In genomic region chr5:42390115-42390514, GRCh38 we compare ENCODE assay signal across 19 cellular contexts. TPM values are rescaled to one million over a fixed set of nuclear protein-coding genes. Genes with fewer than 3 reads are reported as not detected.
DNase-seq lines count a peak whose midpoint lies in the region; ATAC-seq, FAIRE-seq and TF ChIP-seq lines count a peak whose summit lies in the region.
"Had no signal": no experiment of that assay in that cellular context is flagged by ENCODE, and none has a peak within 500 bp of the region (broad histone marks: within the 10 kb centered on the region; RNA-seq: fewer than 3 reads in every experiment).

No MANE protein-coding gene starts in this region.

- no peak for TF ChIP-seq RAD21 in HepG2 (CRISPR knock-in tag; IDR thresholded peaks at IDR 0.05)

- no peaks in the 10 kb centered on the region for H3K4me1 ChIP-seq in HepG2 (ENCODE audit: insufficient read depth, low read length)
- no peaks in the 10 kb centered on the region for H3K4me1 ChIP-seq in right lobe of liver
- peaks cover 3% of the 10 kb centered on the region; the same call in 1 of the 2 replicates for H3K4me1 ChIP-seq in PC-3 (ENCODE audit: insufficient read depth, low read length)
- H3K4me1 ChIP-seq in hepatocyte (ENCODE audit: insufficient read depth), result peaks cover 3% of the 10 kb centered on the region
- H3K4me1 ChIP-seq: A549 had no signal

- intact Hi-C loops in HepG2 (cut with micrococcal nuclease; ENCODE audit: unreplicated experiment), result no loop called here
- intact Hi-C loops in right lobe of liver (cut with DNase I), result no loop called here
- intact Hi-C loops in PC-3 (cut with micrococcal nuclease), result no loop called here

- no peak for ATAC-seq in HepG2
- ATAC-seq in right lobe of liver, result no peak
- ATAC-seq in PC-3, result no peak
- ATAC-seq in GM18520 (IDR thresholded peaks at IDR 0.05; ENCODE audit: unreplicated experiment), result no peak
- ATAC-seq in HG03139 (IDR thresholded peaks at IDR 0.05; ENCODE audit: unreplicated experiment), result no peak
- ATAC-seq: A549, GM23338 had no signal

- H3K9me3 Mint-ChIP-seq in endothelial cell (ENCODE audit: unreplicated experiment), result peaks cover 4% of the 10 kb centered on the region
- H3K9me3 Mint-ChIP-seq: CD4-positive, alpha-beta T cell had no signal

- in situ Hi-C loops in HepG2 (cut with HindIII; ENCODE audit: extremely low pct_ligation_motif_present, low pct_unique_long_range_greater_than_20kb), result no loop called here

- H3K27ac Mint-ChIP-seq in endothelial cell (ENCODE audit: unreplicated experiment), result no peak overlapping the region
- H3K27ac Mint-ChIP-seq: CD4-positive, alpha-beta T cell; GM23338 had no signal

- DNase-seq in HepG2 (ENCODE audit: low spot score) (peak; percentile 3), right lobe of liver (no peak), PC-3 (peak; percentile 12), hepatocyte (ENCODE audit: low spot score) (peak; percentile 48), endothelial cell (ENCODE audit: low spot score) (no peak), SHP77 treated with DMSO at 0.1 percent for 48 hours (lab: John Stamatoyannopoulos, UW) (no peak)
- DNase-seq: AML-193; Calu3; CD4-positive, alpha-beta T cell; HCEC 1CT had no signal

- POLR2A ChIA-PET in HepG2 (lab: Yijun Ruan, JAX) (no interaction called here), PC-3 (lab: Charles Lee; ENCODE audit: unreplicated experiment) (no interaction called here)

- TF ChIP-seq POLR2A in HepG2 (IDR thresholded peaks at IDR 0.05; ENCODE audit: insufficient read depth in 1 of 2, low read depth in 2 of 2, low read length in 2 of 2) (no peak), right lobe of liver (IDR thresholded peaks at IDR 0.05) (no peak)

- 0% methylated on average over 5 of the region's 5 CpGs for WGBS in HepG2 (ENCODE audit: low lambda C conversion rate)
- 53% methylated on average over 4 of the region's 5 CpGs for WGBS in right lobe of liver (ENCODE audit: insufficient coverage, low coverage, low lambda C conversion rate, missing lambda C conversion rate)
- 50% methylated on average over 5 of the region's 5 CpGs for WGBS in hepatocyte (ENCODE audit: low lambda C conversion rate, missing lambda C conversion rate)

- H3K27ac ChIP-seq in HepG2 (ENCODE audit: extremely low read length, insufficient read depth, low read length) (no peak overlapping the region), right lobe of liver (no peak overlapping the region), PC-3 (ENCODE audit: low read length) (no peak overlapping the region), hepatocyte (peak overlapping the region; percentile 86)
- H3K27ac ChIP-seq: 22Rv1, A549, C4-2B had no signal

- H3K36me3 ChIP-seq in HepG2 (replicated peaks in 1 of 2; ENCODE audit: control insufficient read depth in 1 of 2, insufficient read depth in 2 of 2, low read length in 2 of 2), result no peaks in the 10 kb centered on the region
- no peaks in the 10 kb centered on the region for H3K36me3 ChIP-seq in right lobe of liver
- H3K36me3 ChIP-seq in PC-3 (ENCODE audit: low read depth, low read length), result no peaks in the 10 kb centered on the region
- H3K36me3 ChIP-seq in hepatocyte (replicated peaks; ENCODE audit: insufficient read depth, low read depth), result no peaks in the 10 kb centered on the region

- H3K79me2 ChIP-seq in HepG2 (ENCODE audit: insufficient read depth, low read length) (no peaks in the 10 kb centered on the region), PC-3 (ENCODE audit: low read length) (no peaks in the 10 kb centered on the region), hepatocyte (no peaks in the 10 kb centered on the region)

- no peak for FAIRE-seq in HepG2 (lab: Jason Lieb, UNC)
- FAIRE-seq: A549, GM12891, H54, HTR-8/SVneo had no signal

- no peaks in the 10 kb centered on the region for H3K36me3 Mint-ChIP-seq in endothelial cell (ENCODE audit: low read depth, unreplicated experiment)

- H4K20me1 ChIP-seq in HepG2 (ENCODE audit: insufficient read depth, low read length) (no peaks in the 10 kb centered on the region), PC-3 (ENCODE audit: low read length) (no peaks in the 10 kb centered on the region), hepatocyte (ENCODE audit: insufficient read depth, poor library complexity, severe bottlenecking) (no peaks in the 10 kb centered on the region)

- BruUV-seq in HepG2 (replicated peaks; lab: Mats Ljungman, UMichigan) (no TSS peak), PC-3 (replicated peaks; lab: Mats Ljungman, UMichigan) (no TSS peak)

- no peak for TF ChIP-seq EP300 in HepG2 (IDR thresholded peaks at IDR 0.05; ENCODE audit: low read depth in 2 of 2, low read length in 2 of 2)
- TF ChIP-seq EP300 in HepG2 (CRISPR knock-in tag; IDR thresholded peaks at IDR 0.05; ENCODE audit: borderline replicate concordance), result no peak

- no peaks in the 10 kb centered on the region for H3K27me3 Mint-ChIP-seq in endothelial cell (ENCODE audit: unreplicated experiment)
- H3K27me3 Mint-ChIP-seq: CD4-positive, alpha-beta T cell had no signal

- H2AFZ ChIP-seq in HepG2 (ENCODE audit: low read length), result no peak overlapping the region
- H2AFZ ChIP-seq in PC-3 (ENCODE audit: low read length), result no peak overlapping the region
- no peak overlapping the region for H2AFZ ChIP-seq in hepatocyte
- H2AFZ ChIP-seq: GM23338 had no signal

- H3K4me3 Mint-ChIP-seq in endothelial cell (ENCODE audit: unreplicated experiment), result no peak overlapping the region
- H3K4me3 Mint-ChIP-seq: CD4-positive, alpha-beta T cell; GM23338 had no signal

- no peaks in the 10 kb centered on the region for H3K9me2 ChIP-seq in PC-3 (replicated peaks; ENCODE audit: low read length)
- H3K9me2 ChIP-seq in hepatocyte (replicated peaks; ENCODE audit: insufficient read depth), result no peaks in the 10 kb centered on the region

- H3K4me3 ChIP-seq in HepG2 (replicated peaks in 1 of 3; ENCODE audit: insufficient read depth in 1 of 3, low read depth in 2 of 3, low read length in 3 of 3) (no peak overlapping the region), right lobe of liver (no peak overlapping the region), PC-3 (ENCODE audit: low read length) (no peak overlapping the region), hepatocyte (no peak overlapping the region)
- H3K4me3 ChIP-seq: A549, GM23338 had no signal

- H3K9ac ChIP-seq in HepG2 (ENCODE audit: insufficient read depth, low read depth, low read length), result no peak overlapping the region
- H3K9ac ChIP-seq in PC-3 (ENCODE audit: low read length), result no peak overlapping the region

- H3K27me3 ChIP-seq in HepG2 (ENCODE audit: control insufficient read depth in 1 of 2, insufficient read depth in 2 of 2, low read length in 2 of 2) (no peaks in the 10 kb centered on the region), right lobe of liver (no peaks in the 10 kb centered on the region), PC-3 (ENCODE audit: low read length) (no peaks in the 10 kb centered on the region), hepatocyte (no peaks in the 10 kb centered on the region)

- no peaks in the 10 kb centered on the region for H3K4me1 Mint-ChIP-seq in endothelial cell (ENCODE audit: unreplicated experiment)
- H3K4me1 Mint-ChIP-seq: GM23338 had no signal

- H3K9me3 ChIP-seq in HepG2 (ENCODE audit: low read length), result peaks cover 14% of the 10 kb centered on the region
- H3K9me3 ChIP-seq in right lobe of liver, result peaks cover 0 to 7% (median 0%) of the 10 kb centered on the region in 4 donors
- peaks cover 10% of the 10 kb centered on the region for H3K9me3 ChIP-seq in PC-3 (ENCODE audit: low read length)
- H3K9me3 ChIP-seq in hepatocyte (ENCODE audit: low read depth), result no peaks in the 10 kb centered on the region
- H3K9me3 ChIP-seq: A549 had no signal

- CTCF ChIA-PET in HepG2 (lab: Yijun Ruan, JAX; ENCODE audit: low intra/inter-chr PET ratio, low total read pairs), result no interaction called here
- CTCF ChIA-PET in PC-3 (lab: Charles Lee), result no interaction called here

- no peaks in the 10 kb centered on the region for H3F3A ChIP-seq in PC-3 (ENCODE audit: low read length, unreplicated experiment)

- TF ChIP-seq CTCF in HepG2 (CRISPR knock-in tag; IDR thresholded peaks at IDR 0.05), result no peak
- TF ChIP-seq CTCF in right lobe of liver (IDR thresholded peaks at IDR 0.05), result no peak
- TF ChIP-seq CTCF in PC-3 (conservative IDR thresholded peaks at IDR 0.05; ENCODE audit: low read depth, low read length), result no peak
- no peak for TF ChIP-seq CTCF in hepatocyte (IDR thresholded peaks at IDR 0.05; ENCODE audit: poor library complexity)
- TF ChIP-seq CTCF in endothelial cell (IDR thresholded peaks at IDR 0.05; ENCODE audit: unreplicated experiment), result no peak

- no peak overlapping the region for H3K4me2 ChIP-seq in HepG2 (ENCODE audit: low read depth, low read length)
- no peak overlapping the region for H3K4me2 ChIP-seq in PC-3 (ENCODE audit: low read length)
- H3K4me2 ChIP-seq in hepatocyte, result peak overlapping the region; percentile 11
- H3K4me2 ChIP-seq: A549, GM23338 had no signal

TF ChIP-seq in HepG2, 621 proteins besides CTCF, POLR2A, EP300 and RAD21 (continues in another document):
- TF ChIP-seq SNRNP70 (IDR thresholded peaks at IDR 0.05; ENCODE audit: low read depth, low read length), result no peak
- TF ChIP-seq CREM (IDR thresholded peaks at IDR 0.05), result no peak
- no peak for TF ChIP-seq CREM (CRISPR knock-in tag; IDR thresholded peaks at IDR 0.05)

RNA-seq across cellular contexts. Expression of gene GHR, which starts 33.1 kb away (rescaled TPM):
- not detected in 2 replicates for total RNA-seq in HepG2 (2016; rRNA removed; fragmentation: Illumina TruSeq; extraction: Trizol)
- total RNA-seq in HepG2 (2016; cell fraction: cytosol; rRNA removed; fragmentation: Illumina TruSeq; extraction: Trizol; ENCODE audit: low read depth), result not detected in 2 replicates
- total RNA-seq in HepG2 (2016; cell fraction: insoluble cytoplasmic fraction; rRNA removed; fragmentation: Illumina TruSeq; extraction: Trizol), result not detected in 2 replicates
- total RNA-seq in HepG2 (2016; cell fraction: membrane; rRNA removed; fragmentation: Illumina TruSeq; extraction: Trizol), result not detected in 2 replicates
- not detected in 2 replicates for total RNA-seq in HepG2 (2016; cell fraction: nucleus; rRNA removed; fragmentation: Illumina TruSeq; extraction: Trizol)
- polyA plus RNA-seq in HepG2 (2011; rRNA removed), result 0.07 TPM in 1 of 2 replicates, not detected in the other
- polyA plus RNA-seq in HepG2 (2011; cell fraction: cytosol; rRNA removed), result not detected in 2 replicates
- polyA plus RNA-seq in HepG2 (2011; cell fraction: nucleus; rRNA removed), result not detected in 2 replicates
- not detected in 2 replicates for polyA plus RNA-seq in HepG2 (2012)
- polyA plus RNA-seq in HepG2 (2016; cell fraction: cytosol; fragmentation: Illumina TruSeq; extraction: Trizol; ENCODE audit: low read depth), result not detected in 2 replicates
- not detected in 2 replicates for polyA plus RNA-seq in HepG2 (2016; cell fraction: insoluble cytoplasmic fraction; fragmentation: Illumina TruSeq; extraction: Trizol; ENCODE audit: low read depth)
- not detected in 2 replicates for polyA plus RNA-seq in HepG2 (2016; cell fraction: membrane; fragmentation: Illumina TruSeq; extraction: Trizol; ENCODE audit: low read depth)
- polyA plus RNA-seq in HepG2 (2016; cell fraction: nucleus; fragmentation: Illumina TruSeq; extraction: Trizol; ENCODE audit: insufficient read depth, low read depth), result not detected in 2 replicates
- not detected in 2 replicates for polyA minus RNA-seq in HepG2 (2011; rRNA and poly(A)+ RNA removed; ENCODE audit: low replicate concordance)
- polyA minus RNA-seq in HepG2 (2011; cell fraction: cytosol; rRNA and poly(A)+ RNA removed), result not detected in 2 replicates
- not detected in 2 replicates for polyA minus RNA-seq in HepG2 (2011; cell fraction: nucleus; rRNA and poly(A)+ RNA removed)
- total RNA-seq in right lobe of liver, result 10 to 100 TPM; 25.9 to 90.7 (median 71.9) TPM
- total RNA-seq in PC-3 (2014; rRNA removed), result 2.2 and 5.2 TPM in 2 replicates
- 22.5 and 24.3 TPM in 2 replicates for total RNA-seq in hepatocyte
- 12.6 and 14.4 TPM in 2 replicates for polyA plus RNA-seq in hepatocyte
- total RNA-seq in endothelial cell (ENCODE audit: unreplicated experiment), result 0.67 TPM
- total RNA-seq: CD4-positive, alpha-beta T cell had no signal

Comparison
In these comparisons a context has a peak if more than half of its experiments do, and no peak if none do; other contexts are left out.
1. DNase-seq: peak in HepG2 (single experiment), PC-3 (single experiment) and hepatocyte (single experiment); none in right lobe of liver (0 of 3), endothelial cell (single experiment) and SHP77 treated with DMSO at 0.1 percent for 48 hours (single experiment).